ENCODE assay signal across 1 cellular context in the genomic region with DNA sequence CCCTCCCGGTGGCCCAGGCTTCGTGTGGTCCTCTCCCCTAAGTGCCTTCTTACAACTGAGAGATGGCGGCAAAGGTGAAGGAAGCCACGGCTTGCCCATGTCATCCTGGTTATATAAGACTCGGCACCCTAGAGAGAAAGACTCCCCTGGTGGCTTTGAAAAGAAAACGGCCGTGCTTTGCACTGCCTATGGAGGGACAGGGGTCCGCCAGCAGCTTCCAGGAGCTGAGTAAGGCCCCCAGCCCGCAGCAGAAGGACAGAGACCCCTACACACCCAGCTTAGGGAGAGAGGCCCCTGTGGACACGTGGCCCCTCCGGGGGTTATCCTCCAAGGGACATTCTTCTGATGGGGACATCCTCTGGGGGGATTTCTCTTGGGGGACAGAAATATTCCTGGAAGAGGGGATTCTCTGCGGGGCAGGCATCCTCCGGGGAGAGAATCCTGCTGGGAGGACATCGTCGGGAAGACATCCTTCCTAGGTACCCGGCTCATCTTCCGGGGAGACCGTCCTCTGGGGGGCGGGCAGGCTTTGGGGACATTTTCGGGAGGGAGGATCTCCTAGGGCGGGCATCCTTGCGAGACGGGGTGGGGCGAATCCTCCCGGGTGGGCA.
TF ChIP-seq lines count a peak whose summit lies in the region.

No MANE protein-coding gene starts in this region.

TF ChIP-seq in HepG2, 621 proteins besides CTCF, POLR2A, EP300 and RAD21 (continued from another document and continues in another):
- TF ChIP-seq, protein P1, sequence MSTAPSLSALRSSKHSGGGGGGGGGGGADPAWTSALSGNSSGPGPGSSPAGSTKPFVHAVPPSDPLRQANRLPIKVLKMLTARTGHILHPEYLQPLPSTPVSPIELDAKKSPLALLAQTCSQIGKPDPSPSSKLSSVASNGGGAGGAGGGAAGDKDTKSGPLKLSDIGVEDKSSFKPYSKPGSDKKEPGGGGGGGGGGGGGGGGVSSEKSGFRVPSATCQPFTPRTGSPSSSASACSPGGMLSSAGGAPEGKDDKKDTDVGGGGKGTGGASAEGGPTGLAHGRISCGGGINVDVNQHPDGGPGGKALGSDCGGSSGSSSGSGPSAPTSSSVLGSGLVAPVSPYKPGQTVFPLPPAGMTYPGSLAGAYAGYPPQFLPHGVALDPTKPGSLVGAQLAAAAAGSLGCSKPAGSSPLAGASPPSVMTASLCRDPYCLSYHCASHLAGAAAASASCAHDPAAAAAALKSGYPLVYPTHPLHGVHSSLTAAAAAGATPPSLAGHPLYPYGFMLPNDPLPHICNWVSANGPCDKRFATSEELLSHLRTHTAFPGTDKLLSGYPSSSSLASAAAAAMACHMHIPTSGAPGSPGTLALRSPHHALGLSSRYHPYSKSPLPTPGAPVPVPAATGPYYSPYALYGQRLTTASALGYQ (CRISPR knock-in tag; IDR thresholded peaks at IDR 0.05), result no peak
- TF ChIP-seq HDAC2 (CRISPR knock-in tag; IDR thresholded peaks at IDR 0.05) (no peak), ZNF720 (CRISPR knock-in tag; IDR thresholded peaks at IDR 0.05) (no peak), ZFP82 (CRISPR knock-in tag; IDR thresholded peaks at IDR 0.05; ENCODE audit: borderline replicate concordance) (no peak), ELF3 (CRISPR knock-in tag; IDR thresholded peaks at IDR 0.05) (no peak), TARDBP (CRISPR knock-in tag; IDR thresholded peaks at IDR 0.05) (no peak), TCF12 (IDR thresholded peaks at IDR 0.05) (no peak), TCF12 (CRISPR knock-in tag; IDR thresholded peaks at IDR 0.05) (0 out of 2 replicates have a peak, but pooled peaks have one; percentile 6), ZSCAN29 (CRISPR knock-in tag; conservative IDR thresholded peaks at IDR 0.05) (no peak), ZEB1 (IDR thresholded peaks at IDR 0.05; ENCODE audit: insufficient replicate concordance, low read depth) (no peak), ZC3H13 (CRISPR knock-in tag; IDR thresholded peaks at IDR 0.05) (no peak), ZNF746 (CRISPR knock-in tag; IDR thresholded peaks at IDR 0.05) (no peak), CBX5 (CRISPR knock-in tag; IDR thresholded peaks at IDR 0.05; ENCODE audit: borderline replicate concordance) (no peak), ZNF530 (CRISPR knock-in tag; IDR thresholded peaks at IDR 0.05; ENCODE audit: low read depth) (no peak), ARNT2 (CRISPR knock-in tag; IDR thresholded peaks at IDR 0.05; ENCODE audit: low read depth) (no peak), SRF (IDR thresholded peaks at IDR 0.05; ENCODE audit: low read depth, low read length) (no peak), SSRP1 (CRISPR knock-in tag; IDR thresholded peaks at IDR 0.05) (no peak), HNF4A (CRISPR knock-in tag; IDR thresholded peaks at IDR 0.05) (no peak), ERF (CRISPR knock-in tag; IDR thresholded peaks at IDR 0.05) (no peak), ADNP (CRISPR knock-in tag; IDR thresholded peaks at IDR 0.05) (no peak), SNAPC2 (CRISPR knock-in tag; IDR thresholded peaks at IDR 0.05) (no peak), ZNF44 (CRISPR knock-in tag; IDR thresholded peaks at IDR 0.05) (peak; percentile 93; the same call in 1 of the 2 replicates), SP2 (CRISPR knock-in tag; IDR thresholded peaks at IDR 0.05) (no peak), TCF7 (IDR thresholded peaks at IDR 0.05; ENCODE audit: low read depth) (no peak), SNAI1 (CRISPR knock-in tag; IDR thresholded peaks at IDR 0.05; ENCODE audit: borderline replicate concordance) (no peak), ZNF772 (CRISPR knock-in tag; IDR thresholded peaks at IDR 0.05) (no peak), RFXAP (CRISPR knock-in tag; IDR thresholded peaks at IDR 0.05; ENCODE audit: borderline replicate concordance) (no peak), MAZ (IDR thresholded peaks at IDR 0.05; ENCODE audit: borderline replicate concordance, low read depth, low read length) (no peak), MAZ (CRISPR knock-in tag; IDR thresholded peaks at IDR 0.05; ENCODE audit: low read depth) (no peak), ZNF367 (CRISPR knock-in tag; IDR thresholded peaks at IDR 0.05; ENCODE audit: borderline replicate concordance) (no peak), NPAS2 (CRISPR knock-in tag; IDR thresholded peaks at IDR 0.05; ENCODE audit: borderline replicate concordance) (no peak), ZNF451 (CRISPR knock-in tag; IDR thresholded peaks at IDR 0.05) (no peak), TP53 (CRISPR knock-in tag; conservative IDR thresholded peaks at IDR 0.05) (no peak), GFI1 (CRISPR knock-in tag; IDR thresholded peaks at IDR 0.05; ENCODE audit: borderline replicate concordance) (no peak), DR1 (CRISPR knock-in tag; IDR thresholded peaks at IDR 0.05) (no peak), NFIC (IDR thresholded peaks at IDR 0.05; ENCODE audit: low read length) (no peak), CCAR2 (optimal IDR thresholded peaks at IDR 0.05; ENCODE audit: low read depth, low read length) (no peak), SOX13 (IDR thresholded peaks at IDR 0.05) (no peak), SOX13 (CRISPR knock-in tag; conservative IDR thresholded peaks at IDR 0.05 in 1 of 2, IDR thresholded peaks at IDR 0.05 in 1 of 2) (no peak), ZNF543 (CRISPR knock-in tag; IDR thresholded peaks at IDR 0.05) (no peak), SRSF1 (optimal IDR thresholded peaks at IDR 0.05; ENCODE audit: low read depth, low read length) (peak; percentile 32)
- TF ChIP-seq, protein P2, sequence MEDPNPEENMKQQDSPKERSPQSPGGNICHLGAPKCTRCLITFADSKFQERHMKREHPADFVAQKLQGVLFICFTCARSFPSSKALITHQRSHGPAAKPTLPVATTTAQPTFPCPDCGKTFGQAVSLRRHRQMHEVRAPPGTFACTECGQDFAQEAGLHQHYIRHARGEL (CRISPR knock-in tag; IDR thresholded peaks at IDR 0.05), result no peak
- TF ChIP-seq, protein P3, sequence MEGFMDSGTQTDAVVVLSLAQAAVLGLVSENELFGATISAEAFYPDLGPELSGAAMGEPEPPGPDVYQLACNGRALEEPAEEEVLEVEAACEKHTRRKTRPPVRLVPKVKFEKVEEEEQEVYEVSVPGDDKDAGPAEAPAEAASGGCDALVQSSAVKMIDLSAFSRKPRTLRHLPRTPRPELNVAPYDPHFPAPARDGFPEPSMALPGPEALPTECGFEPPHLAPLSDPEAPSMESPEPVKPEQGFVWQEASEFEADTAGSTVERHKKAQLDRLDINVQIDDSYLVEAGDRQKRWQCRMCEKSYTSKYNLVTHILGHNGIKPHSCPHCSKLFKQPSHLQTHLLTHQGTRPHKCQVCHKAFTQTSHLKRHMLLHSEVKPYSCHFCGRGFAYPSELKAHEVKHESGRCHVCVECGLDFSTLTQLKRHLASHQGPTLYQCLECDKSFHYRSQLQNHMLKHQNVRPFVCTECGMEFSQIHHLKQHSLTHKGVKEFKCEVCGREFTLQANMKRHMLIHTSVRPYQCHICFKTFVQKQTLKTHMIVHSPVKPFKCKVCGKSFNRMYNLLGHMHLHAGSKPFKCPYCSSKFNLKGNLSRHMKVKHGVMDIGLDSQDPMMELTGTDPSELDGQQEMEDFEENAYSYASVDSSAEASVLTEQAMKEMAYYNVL (CRISPR knock-in tag; IDR thresholded peaks at IDR 0.05; ENCODE audit: borderline replicate concordance), result no peak
- TF ChIP-seq, protein P4, sequence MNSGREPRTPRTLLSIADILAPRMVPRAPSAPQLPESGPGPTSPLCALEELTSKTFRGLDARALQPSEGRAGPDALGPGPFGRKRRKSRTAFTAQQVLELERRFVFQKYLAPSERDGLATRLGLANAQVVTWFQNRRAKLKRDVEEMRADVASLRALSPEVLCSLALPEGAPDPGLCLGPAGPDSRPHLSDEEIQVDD (CRISPR knock-in tag; IDR thresholded peaks at IDR 0.05; ENCODE audit: borderline replicate concordance), result no peak
- TF ChIP-seq, protein P5, sequence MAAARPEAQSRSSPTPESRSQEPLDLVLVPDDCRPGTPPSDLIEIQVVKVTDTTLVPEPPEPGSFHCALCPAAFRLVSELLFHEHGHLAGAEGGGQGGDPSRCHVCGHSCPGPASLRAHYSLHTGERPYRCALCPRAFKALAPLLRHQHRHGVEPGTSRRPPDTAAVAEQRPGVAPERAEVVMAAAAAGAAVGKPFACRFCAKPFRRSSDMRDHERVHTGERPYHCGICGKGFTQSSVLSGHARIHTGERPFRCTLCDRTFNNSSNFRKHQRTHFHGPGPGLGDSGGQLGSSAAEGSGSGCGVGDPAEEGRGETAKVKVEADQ (CRISPR knock-in tag; IDR thresholded peaks at IDR 0.05; ENCODE audit: borderline replicate concordance), result peak; percentile 42; the same call in 1 of the 2 replicates
- TF ChIP-seq, protein P6, sequence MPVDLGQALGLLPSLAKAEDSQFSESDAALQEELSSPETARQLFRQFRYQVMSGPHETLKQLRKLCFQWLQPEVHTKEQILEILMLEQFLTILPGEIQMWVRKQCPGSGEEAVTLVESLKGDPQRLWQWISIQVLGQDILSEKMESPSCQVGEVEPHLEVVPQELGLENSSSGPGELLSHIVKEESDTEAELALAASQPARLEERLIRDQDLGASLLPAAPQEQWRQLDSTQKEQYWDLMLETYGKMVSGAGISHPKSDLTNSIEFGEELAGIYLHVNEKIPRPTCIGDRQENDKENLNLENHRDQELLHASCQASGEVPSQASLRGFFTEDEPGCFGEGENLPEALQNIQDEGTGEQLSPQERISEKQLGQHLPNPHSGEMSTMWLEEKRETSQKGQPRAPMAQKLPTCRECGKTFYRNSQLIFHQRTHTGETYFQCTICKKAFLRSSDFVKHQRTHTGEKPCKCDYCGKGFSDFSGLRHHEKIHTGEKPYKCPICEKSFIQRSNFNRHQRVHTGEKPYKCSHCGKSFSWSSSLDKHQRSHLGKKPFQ (CRISPR knock-in tag; IDR thresholded peaks at IDR 0.05; ENCODE audit: insufficient replicate concordance), result no peak
- TF ChIP-seq, protein P7, sequence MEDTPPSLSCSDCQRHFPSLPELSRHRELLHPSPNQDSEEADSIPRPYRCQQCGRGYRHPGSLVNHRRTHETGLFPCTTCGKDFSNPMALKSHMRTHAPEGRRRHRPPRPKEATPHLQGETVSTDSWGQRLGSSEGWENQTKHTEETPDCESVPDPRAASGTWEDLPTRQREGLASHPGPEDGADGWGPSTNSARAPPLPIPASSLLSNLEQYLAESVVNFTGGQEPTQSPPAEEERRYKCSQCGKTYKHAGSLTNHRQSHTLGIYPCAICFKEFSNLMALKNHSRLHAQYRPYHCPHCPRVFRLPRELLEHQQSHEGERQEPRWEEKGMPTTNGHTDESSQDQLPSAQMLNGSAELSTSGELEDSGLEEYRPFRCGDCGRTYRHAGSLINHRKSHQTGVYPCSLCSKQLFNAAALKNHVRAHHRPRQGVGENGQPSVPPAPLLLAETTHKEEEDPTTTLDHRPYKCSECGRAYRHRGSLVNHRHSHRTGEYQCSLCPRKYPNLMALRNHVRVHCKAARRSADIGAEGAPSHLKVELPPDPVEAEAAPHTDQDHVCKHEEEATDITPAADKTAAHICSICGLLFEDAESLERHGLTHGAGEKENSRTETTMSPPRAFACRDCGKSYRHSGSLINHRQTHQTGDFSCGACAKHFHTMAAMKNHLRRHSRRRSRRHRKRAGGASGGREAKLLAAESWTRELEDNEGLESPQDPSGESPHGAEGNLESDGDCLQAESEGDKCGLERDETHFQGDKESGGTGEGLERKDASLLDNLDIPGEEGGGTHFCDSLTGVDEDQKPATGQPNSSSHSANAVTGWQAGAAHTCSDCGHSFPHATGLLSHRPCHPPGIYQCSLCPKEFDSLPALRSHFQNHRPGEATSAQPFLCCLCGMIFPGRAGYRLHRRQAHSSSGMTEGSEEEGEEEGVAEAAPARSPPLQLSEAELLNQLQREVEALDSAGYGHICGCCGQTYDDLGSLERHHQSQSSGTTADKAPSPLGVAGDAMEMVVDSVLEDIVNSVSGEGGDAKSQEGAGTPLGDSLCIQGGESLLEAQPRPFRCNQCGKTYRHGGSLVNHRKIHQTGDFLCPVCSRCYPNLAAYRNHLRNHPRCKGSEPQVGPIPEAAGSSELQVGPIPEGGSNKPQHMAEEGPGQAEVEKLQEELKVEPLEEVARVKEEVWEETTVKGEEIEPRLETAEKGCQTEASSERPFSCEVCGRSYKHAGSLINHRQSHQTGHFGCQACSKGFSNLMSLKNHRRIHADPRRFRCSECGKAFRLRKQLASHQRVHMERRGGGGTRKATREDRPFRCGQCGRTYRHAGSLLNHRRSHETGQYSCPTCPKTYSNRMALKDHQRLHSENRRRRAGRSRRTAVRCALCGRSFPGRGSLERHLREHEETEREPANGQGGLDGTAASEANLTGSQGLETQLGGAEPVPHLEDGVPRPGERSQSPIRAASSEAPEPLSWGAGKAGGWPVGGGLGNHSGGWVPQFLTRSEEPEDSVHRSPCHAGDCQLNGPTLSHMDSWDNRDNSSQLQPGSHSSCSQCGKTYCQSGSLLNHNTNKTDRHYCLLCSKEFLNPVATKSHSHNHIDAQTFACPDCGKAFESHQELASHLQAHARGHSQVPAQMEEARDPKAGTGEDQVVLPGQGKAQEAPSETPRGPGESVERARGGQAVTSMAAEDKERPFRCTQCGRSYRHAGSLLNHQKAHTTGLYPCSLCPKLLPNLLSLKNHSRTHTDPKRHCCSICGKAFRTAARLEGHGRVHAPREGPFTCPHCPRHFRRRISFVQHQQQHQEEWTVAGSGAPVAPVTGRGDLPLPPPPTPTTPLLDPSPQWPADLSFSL (CRISPR knock-in tag; IDR thresholded peaks at IDR 0.05), result no peak
- TF ChIP-seq, protein P8, sequence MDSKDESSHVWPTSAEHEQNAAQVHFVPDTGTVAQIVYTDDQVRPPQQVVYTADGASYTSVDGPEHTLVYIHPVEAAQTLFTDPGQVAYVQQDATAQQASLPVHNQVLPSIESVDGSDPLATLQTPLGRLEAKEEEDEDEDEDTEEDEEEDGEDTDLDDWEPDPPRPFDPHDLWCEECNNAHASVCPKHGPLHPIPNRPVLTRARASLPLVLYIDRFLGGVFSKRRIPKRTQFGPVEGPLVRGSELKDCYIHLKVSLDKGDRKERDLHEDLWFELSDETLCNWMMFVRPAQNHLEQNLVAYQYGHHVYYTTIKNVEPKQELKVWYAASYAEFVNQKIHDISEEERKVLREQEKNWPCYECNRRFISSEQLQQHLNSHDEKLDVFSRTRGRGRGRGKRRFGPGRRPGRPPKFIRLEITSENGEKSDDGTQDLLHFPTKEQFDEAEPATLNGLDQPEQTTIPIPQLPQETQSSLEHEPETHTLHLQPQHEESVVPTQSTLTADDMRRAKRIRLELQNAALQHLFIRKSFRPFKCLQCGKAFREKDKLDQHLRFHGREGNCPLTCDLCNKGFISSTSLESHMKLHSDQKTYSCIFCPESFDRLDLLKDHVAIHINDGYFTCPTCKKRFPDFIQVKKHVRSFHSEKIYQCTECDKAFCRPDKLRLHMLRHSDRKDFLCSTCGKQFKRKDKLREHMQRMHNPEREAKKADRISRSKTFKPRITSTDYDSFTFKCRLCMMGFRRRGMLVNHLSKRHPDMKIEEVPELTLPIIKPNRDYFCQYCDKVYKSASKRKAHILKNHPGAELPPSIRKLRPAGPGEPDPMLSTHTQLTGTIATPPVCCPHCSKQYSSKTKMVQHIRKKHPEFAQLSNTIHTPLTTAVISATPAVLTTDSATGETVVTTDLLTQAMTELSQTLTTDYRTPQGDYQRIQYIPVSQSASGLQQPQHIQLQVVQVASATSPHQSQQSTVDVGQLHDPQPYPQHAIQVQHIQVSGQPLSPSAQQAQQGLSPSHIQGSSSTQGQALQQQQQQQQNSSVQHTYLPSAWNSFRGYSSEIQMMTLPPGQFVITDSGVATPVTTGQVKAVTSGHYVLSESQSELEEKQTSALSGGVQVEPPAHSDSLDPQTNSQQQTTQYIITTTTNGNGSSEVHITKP (CRISPR knock-in tag; IDR thresholded peaks at IDR 0.05; ENCODE audit: low read depth), result no peak
- TF ChIP-seq, protein P9, sequence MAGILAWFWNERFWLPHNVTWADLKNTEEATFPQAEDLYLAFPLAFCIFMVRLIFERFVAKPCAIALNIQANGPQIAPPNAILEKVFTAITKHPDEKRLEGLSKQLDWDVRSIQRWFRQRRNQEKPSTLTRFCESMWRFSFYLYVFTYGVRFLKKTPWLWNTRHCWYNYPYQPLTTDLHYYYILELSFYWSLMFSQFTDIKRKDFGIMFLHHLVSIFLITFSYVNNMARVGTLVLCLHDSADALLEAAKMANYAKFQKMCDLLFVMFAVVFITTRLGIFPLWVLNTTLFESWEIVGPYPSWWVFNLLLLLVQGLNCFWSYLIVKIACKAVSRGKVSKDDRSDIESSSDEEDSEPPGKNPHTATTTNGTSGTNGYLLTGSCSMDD (CRISPR knock-in tag; IDR thresholded peaks at IDR 0.05), result no peak
